ENCODE assay signal across 1 cellular context in genomic region chr7:107194051-107194450, GRCh38.
TF ChIP-seq lines count a peak whose summit lies in the region.

No MANE protein-coding gene starts in this region.

TF ChIP-seq in SK-N-SH treated with all-trans-retinoic acid at 6 μM for 48 hours, 23 proteins besides CTCF, POLR2A, EP300 and RAD21 (continued from another document):
- TF ChIP-seq ARNTL (CRISPR knock-in tag; IDR thresholded peaks at IDR 0.05; ENCODE audit: borderline replicate concordance, low read depth): no peak
